In the genomic region with DNA sequence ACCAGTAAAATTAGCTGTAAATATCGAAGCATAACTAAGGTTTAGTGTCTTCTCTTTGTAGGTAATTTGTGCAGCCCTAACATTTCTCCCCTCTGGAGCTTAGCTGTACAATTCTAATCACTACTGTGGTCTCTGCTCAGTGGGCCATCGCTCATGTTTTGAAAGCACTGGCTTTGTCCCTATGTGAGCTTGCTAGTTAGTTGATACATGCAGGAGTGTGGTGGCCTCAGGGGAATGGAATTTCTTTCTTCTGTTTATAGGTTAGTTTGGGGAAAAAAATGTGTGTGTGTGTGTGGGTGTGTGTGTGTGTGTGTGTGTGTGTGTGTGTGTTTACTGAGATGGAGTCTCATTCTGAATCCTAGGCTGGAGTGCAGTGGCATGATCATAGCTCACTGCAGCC, we compare ENCODE assay signal across 23 cellular contexts.
"Had no signal": no experiment of that assay in that cellular context is flagged by ENCODE, and none has a peak within 500 bp of the region (broad histone marks: within the 10 kb centered on the region; RNA-seq: fewer than 3 reads in every experiment).

No MANE protein-coding gene starts in this region.

- DNase-seq: activated CD8-positive, alpha-beta memory T cell treated with anti-CD3 and anti-CD28 coated beads for 24 hours; activated CD8-positive, alpha-beta memory T cell treated with anti-CD3 and anti-CD28 coated beads, Interleukin-2, amount 50 U/mL, for 4 hours; activated T-cell treated with anti-CD3 and anti-CD28 coated beads, Interleukin-2, amount 50 U/mL, for 24 hours; aorta; colonic mucosa; dorsolateral prefrontal cortex; esophagus squamous epithelium; lower lobe of right lung; mesendoderm; naive B cell; posterior cingulate gyrus; retina; stimulated activated CD4-positive, alpha-beta T cell treated with anti-CD3 and anti-CD28 coated beads, Interleukin-2, amount 100 ng/mL, for 48 hours; stimulated activated CD8-positive, alpha-beta memory T cell treated with anti-CD3 and anti-CD28 coated beads, Interleukin-4, amount 100 ng/mL, for 48 hours; stimulated activated naive B cell treated with anti-CD40 and anti-IgM and Interleukin-4, amounts not matched to agents 10 μg/mL and 1 μg/mL and 100 μg/mL, for 72 hours; testis had no signal

- H3K4me3 Mint-ChIP-seq: activated T-cell treated with anti-CD3 and anti-CD28 coated beads, Interleukin-2, amount 50 U/mL, for 24 hours; activated T-helper 17 cell treated with anti-CD3 and anti-CD28 coated beads, Interleukin-2, amount 50 U/mL, for 72 hours; central memory CD8-positive, alpha-beta T cell; naive B cell; stimulated activated naive B cell treated with anti-CD40 and anti-IgM and Interleukin-4, amounts not matched to agents 10 μg/mL and 1 μg/mL and 100 μg/mL, for 72 hours; T-helper 2 cell treated with Interferon-gamma antibody and Interleukin-4, amounts not matched to agents 5 μg/mL and 100 μg/mL, for 36 hours; type B pancreatic cell had no signal

- ATAC-seq: activated naive CD4-positive, alpha-beta T cell treated with anti-CD3 and anti-CD28 coated beads, Interleukin-2, amount 50 U/mL, for 72 hours; activated T-helper 17 cell treated with anti-CD3 and anti-CD28 coated beads, Interleukin-2, amount 50 U/mL, for 72 hours; gastroesophageal sphincter; left lobe of liver; lower lobe of right lung; stimulated activated naive B cell treated with anti-CD40 and anti-IgM and Interleukin-4, amounts not matched to agents 10 μg/mL and 1 μg/mL and 100 μg/mL, for 72 hours had no signal

- H3K27me3 Mint-ChIP-seq: activated T-cell treated with anti-CD3 and anti-CD28 coated beads, Interleukin-2, amount 50 U/mL, for 24 hours; activated T-helper 17 cell treated with anti-CD3 and anti-CD28 coated beads, Interleukin-2, amount 50 U/mL, for 72 hours; central memory CD8-positive, alpha-beta T cell; naive B cell; stimulated activated naive B cell treated with anti-CD40 and anti-IgM and Interleukin-4, amounts not matched to agents 10 μg/mL and 1 μg/mL and 100 μg/mL, for 72 hours; type B pancreatic cell had no signal

- H3K36me3 Mint-ChIP-seq: activated naive CD4-positive, alpha-beta T cell treated with anti-CD3 and anti-CD28 coated beads, Interleukin-2, amount 50 U/mL, for 72 hours; naive B cell; stimulated activated naive B cell treated with anti-CD40 and anti-IgM and Interleukin-4, amounts not matched to agents 10 μg/mL and 1 μg/mL and 100 μg/mL, for 72 hours; type B pancreatic cell had no signal

- H3K4me1 Mint-ChIP-seq: activated T-helper 17 cell treated with anti-CD3 and anti-CD28 coated beads, Interleukin-2, amount 50 U/mL, for 72 hours; central memory CD8-positive, alpha-beta T cell; naive B cell; stimulated activated naive B cell treated with anti-CD40 and anti-IgM and Interleukin-4, amounts not matched to agents 10 μg/mL and 1 μg/mL and 100 μg/mL, for 72 hours had no signal

- H3K27ac Mint-ChIP-seq: activated naive CD4-positive, alpha-beta T cell treated with anti-CD3 and anti-CD28 coated beads, Interleukin-2, amount 50 U/mL, for 72 hours; activated T-cell treated with anti-CD3 and anti-CD28 coated beads, Interleukin-2, amount 50 U/mL, for 24 hours; activated T-helper 17 cell treated with anti-CD3 and anti-CD28 coated beads, Interleukin-2, amount 50 U/mL, for 72 hours; naive B cell; stimulated activated naive B cell treated with anti-CD40 and anti-IgM and Interleukin-4, amounts not matched to agents 10 μg/mL and 1 μg/mL and 100 μg/mL, for 72 hours; T-helper 2 cell treated with Interferon-gamma antibody and Interleukin-4, amounts not matched to agents 5 μg/mL and 100 μg/mL, for 36 hours; type B pancreatic cell had no signal

- H3K9me3 Mint-ChIP-seq: type B pancreatic cell had no signal
